Comparison of ENCODE assay signal across 7 cellular contexts in the genomic region with DNA sequence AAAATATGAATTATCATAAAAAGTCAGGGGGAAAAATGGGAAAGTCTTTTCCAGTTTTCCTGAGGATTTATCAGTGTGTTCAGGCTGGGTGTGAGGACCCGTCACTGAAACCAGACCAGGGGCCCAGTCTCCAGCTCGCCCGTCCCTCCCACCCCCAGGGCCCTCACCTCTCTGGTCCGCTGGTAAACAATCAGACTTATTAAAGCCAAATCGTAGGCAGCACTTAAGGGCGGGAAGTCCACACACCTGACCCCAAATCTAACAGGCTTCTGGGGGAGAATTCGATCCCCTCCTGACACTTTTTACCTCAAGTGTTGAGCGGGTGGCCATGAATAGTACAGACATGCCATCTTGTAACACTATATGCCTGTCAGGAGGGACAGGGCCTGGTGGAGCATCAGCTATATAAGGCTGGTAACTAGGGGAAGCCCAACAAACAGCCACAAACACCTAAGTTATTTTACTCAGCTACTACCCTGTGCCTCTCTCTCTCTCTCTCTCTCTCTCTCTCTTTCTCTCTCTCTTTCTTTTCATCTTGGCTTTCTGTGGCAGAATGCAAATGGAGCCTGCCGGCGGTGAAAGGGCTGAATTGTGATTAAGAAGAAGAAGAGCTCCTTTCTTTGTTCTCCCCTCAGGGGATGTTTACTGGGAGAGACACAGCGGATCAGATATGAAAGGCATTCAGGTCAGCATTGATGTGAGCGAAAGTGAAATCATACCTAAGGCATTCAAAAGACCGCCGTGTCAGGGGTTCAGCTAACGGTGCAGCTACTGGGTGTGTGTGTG. TPM values are rescaled to one million over a fixed set of nuclear protein-coding genes. Genes with fewer than 3 reads are reported as not detected.
DNase-seq lines count a peak whose midpoint lies in the region; ATAC-seq, FAIRE-seq and TF ChIP-seq lines count a peak whose summit lies in the region.

No MANE protein-coding gene starts in this region.

- peak; percentile 84 to 95 for DNase-seq in HAP-1 (ENCODE audit: low spot score in 2 of 2)
- DNase-seq in NB4 (ENCODE audit: low read depth), result no peak
- DNase-seq in colonic mucosa, result no peak
- peak; percentile 38 for DNase-seq in urothelium cell line (ENCODE audit: low spot score)
- no peak for DNase-seq in stimulated activated naive CD4-positive, alpha-beta T cell (lab: John Stamatoyannopoulos, UW)

- H3K4me1 ChIP-seq in HAP-1, result peaks cover 86% of the 10 kb centered on the region
- no peaks in the 10 kb centered on the region for H3K4me1 ChIP-seq in colonic mucosa
- H3K4me1 ChIP-seq in mesodermal cell (ENCODE audit: control insufficient read depth, insufficient read depth, low read length, poor library complexity, severe bottlenecking), result peaks cover 84% of the 10 kb centered on the region

- no peak for TF ChIP-seq POLR2A in NB4 (IDR thresholded peaks at IDR 0.05; ENCODE audit: extremely low read depth, insufficient read length)

- no peak for FAIRE-seq in urothelium cell line (lab: Jason Lieb, UNC)

- WGBS in mesodermal cell (ENCODE audit: insufficient coverage in 2 of 2), 2 experiments, result 16 to 17% methylated on average over 8 to 10 of the region's 15 CpGs

- H3K4me3 ChIP-seq in HAP-1 (no peak overlapping the region), NB4 (ENCODE audit: low read depth, low read length) (peak overlapping the region; percentile 69), colonic mucosa (no peak overlapping the region), mesodermal cell (ENCODE audit: extremely low read depth, insufficient read depth, low read length, poor library complexity, severe bottlenecking) (peak overlapping the region; percentile 6)

- H3K36me3 ChIP-seq in HAP-1 (replicated peaks) (no peaks in the 10 kb centered on the region), colonic mucosa (no peaks in the 10 kb centered on the region), mesodermal cell (ENCODE audit: control insufficient read depth, insufficient read depth, low read length) (peaks cover 44% of the 10 kb centered on the region)

- H3K27ac ChIP-seq in colonic mucosa (peak overlapping the region; percentile 72), mesodermal cell (ENCODE audit: low read depth, low read length, severe bottlenecking) (peak overlapping the region; percentile 91)

- H3K9me3 ChIP-seq in HAP-1, result no peaks in the 10 kb centered on the region
- no peaks in the 10 kb centered on the region for H3K9me3 ChIP-seq in colonic mucosa
- no peaks in the 10 kb centered on the region for H3K9me3 ChIP-seq in mesodermal cell (ENCODE audit: control insufficient read depth, low read length)

- in situ Hi-C loops in HAP-1 (cut with MboI; ENCODE audit: low sequenced_read_pairs), result loop anchor here (10.0 kb wide), 1 partner anchor 56 kb away; no protein-coding TSS in a partner anchor

- H3K27me3 ChIP-seq in HAP-1 (ENCODE audit: low read depth), result no peaks in the 10 kb centered on the region
- H3K27me3 ChIP-seq in colonic mucosa, result peaks cover 25% of the 10 kb centered on the region

- peak; percentile 81 for ATAC-seq in GM18520 (IDR thresholded peaks at IDR 0.05; ENCODE audit: unreplicated experiment)

- H3K9ac ChIP-seq in colonic mucosa (ENCODE audit: low read depth in 2 of 2, low read length in 2 of 2), result peak overlapping the region; percentile 17 to 61

- intact Hi-C loops in colonic mucosa (cut with DNase I), result no loop called here

- TF ChIP-seq CTCF in NB4 (IDR thresholded peaks at IDR 0.05; ENCODE audit: low read depth, low read length), result no peak
- no peak for TF ChIP-seq CTCF in colonic mucosa (IDR thresholded peaks at IDR 0.05)

RNA-seq across cellular contexts. Expression of gene ZEB2, which starts 9.5 kb away (rescaled TPM):
- 10 to 100 TPM; 17.4 to 29.6 TPM for total RNA-seq in colonic mucosa
- polyA plus RNA-seq in mesodermal cell (2013, experiment 1 of 2), result 70.9 TPM
- polyA plus RNA-seq in mesodermal cell (2013, experiment 2 of 2), result 70.0 TPM

Comparison
In these comparisons a context has a peak if more than half of its experiments do, and no peak if none do; other contexts are left out.
1. DNase-seq: peak in HAP-1 (2 of 2) and urothelium cell line (single experiment); none in NB4 (single experiment), colonic mucosa (single experiment) and stimulated activated naive CD4-positive, alpha-beta T cell (0 of 6).
2. H3K4me3 ChIP-seq: peak in NB4 (single experiment) and mesodermal cell (single experiment); none in HAP-1 (single experiment) and colonic mucosa (single experiment).